In the genomic region with DNA sequence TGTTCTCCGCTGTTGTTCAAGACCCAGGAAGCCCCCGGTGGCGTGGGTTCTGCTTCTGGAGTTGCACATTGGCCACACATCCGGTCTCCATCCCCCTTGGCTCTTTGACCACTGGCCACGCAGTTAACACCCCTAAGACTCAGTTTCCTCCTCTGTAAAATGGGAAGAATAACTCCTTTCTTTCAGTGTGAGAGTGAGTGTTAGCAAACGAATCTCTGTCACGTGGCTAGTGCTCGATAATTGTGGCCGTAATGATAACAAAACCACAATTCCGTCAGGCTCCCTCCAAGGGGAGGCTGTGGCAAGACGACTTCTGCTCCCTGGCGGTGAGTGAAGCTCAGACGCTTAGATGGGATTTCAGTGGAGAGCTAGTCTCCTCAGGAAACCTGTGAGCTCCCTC, we compare ENCODE assay signal across 1 cellular context.
TF ChIP-seq lines count a peak whose summit lies in the region.

No MANE protein-coding gene starts in this region.

TF ChIP-seq in K562, 482 proteins besides CTCF, POLR2A, EP300 and RAD21 (continued from another document and continues in another):
- no peak for TF ChIP-seq IFI16 (CRISPR knock-in tag; IDR thresholded peaks at IDR 0.05)
- no peak for TF ChIP-seq HOXB6 (CRISPR knock-in tag; IDR thresholded peaks at IDR 0.05; ENCODE audit: borderline replicate concordance)
- TF ChIP-seq BACH1 (tag; IDR thresholded peaks at IDR 0.05) = no peak
- no peak for TF ChIP-seq ZNF707 (CRISPR knock-in tag; conservative IDR thresholded peaks at IDR 0.05)
- no peak for TF ChIP-seq FOXJ2 (tag; IDR thresholded peaks at IDR 0.05)
- no peak for TF ChIP-seq ARID1B (IDR thresholded peaks at IDR 0.05)
- TF ChIP-seq XRCC4 (IDR thresholded peaks at IDR 0.05; ENCODE audit: extremely low read depth, insufficient read depth, insufficient read length) = no peak
- TF ChIP-seq MYBL2 (IDR thresholded peaks at IDR 0.05; ENCODE audit: low read depth) = no peak
- TF ChIP-seq MYBL2 (CRISPR knock-in tag; IDR thresholded peaks at IDR 0.05; ENCODE audit: borderline replicate concordance) = no peak
- no peak for TF ChIP-seq SMARCC2 (IDR thresholded peaks at IDR 0.05; ENCODE audit: low read depth)
- TF ChIP-seq, protein P1, sequence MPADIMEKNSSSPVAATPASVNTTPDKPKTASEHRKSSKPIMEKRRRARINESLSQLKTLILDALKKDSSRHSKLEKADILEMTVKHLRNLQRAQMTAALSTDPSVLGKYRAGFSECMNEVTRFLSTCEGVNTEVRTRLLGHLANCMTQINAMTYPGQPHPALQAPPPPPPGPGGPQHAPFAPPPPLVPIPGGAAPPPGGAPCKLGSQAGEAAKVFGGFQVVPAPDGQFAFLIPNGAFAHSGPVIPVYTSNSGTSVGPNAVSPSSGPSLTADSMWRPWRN (IDR thresholded peaks at IDR 0.05; ENCODE audit: low read depth) = peak; percentile 59; the same call in 1 of the 2 replicates
- TF ChIP-seq ZNF695 (CRISPR knock-in tag; IDR thresholded peaks at IDR 0.05) = no peak
- TF ChIP-seq ADNP (tag; IDR thresholded peaks at IDR 0.05) = peak; percentile 80
- TF ChIP-seq ZBTB8A (IDR thresholded peaks at IDR 0.05; ENCODE audit: partially characterized antibody) = no peak
- TF ChIP-seq FOXJ3 (CRISPR knock-in tag; IDR thresholded peaks at IDR 0.05) = no peak
- TF ChIP-seq ESRRA (IDR thresholded peaks at IDR 0.05; ENCODE audit: borderline replicate concordance, low read depth) = peak; percentile 82; the same call in 1 of the 2 replicates
- TF ChIP-seq, protein P2, sequence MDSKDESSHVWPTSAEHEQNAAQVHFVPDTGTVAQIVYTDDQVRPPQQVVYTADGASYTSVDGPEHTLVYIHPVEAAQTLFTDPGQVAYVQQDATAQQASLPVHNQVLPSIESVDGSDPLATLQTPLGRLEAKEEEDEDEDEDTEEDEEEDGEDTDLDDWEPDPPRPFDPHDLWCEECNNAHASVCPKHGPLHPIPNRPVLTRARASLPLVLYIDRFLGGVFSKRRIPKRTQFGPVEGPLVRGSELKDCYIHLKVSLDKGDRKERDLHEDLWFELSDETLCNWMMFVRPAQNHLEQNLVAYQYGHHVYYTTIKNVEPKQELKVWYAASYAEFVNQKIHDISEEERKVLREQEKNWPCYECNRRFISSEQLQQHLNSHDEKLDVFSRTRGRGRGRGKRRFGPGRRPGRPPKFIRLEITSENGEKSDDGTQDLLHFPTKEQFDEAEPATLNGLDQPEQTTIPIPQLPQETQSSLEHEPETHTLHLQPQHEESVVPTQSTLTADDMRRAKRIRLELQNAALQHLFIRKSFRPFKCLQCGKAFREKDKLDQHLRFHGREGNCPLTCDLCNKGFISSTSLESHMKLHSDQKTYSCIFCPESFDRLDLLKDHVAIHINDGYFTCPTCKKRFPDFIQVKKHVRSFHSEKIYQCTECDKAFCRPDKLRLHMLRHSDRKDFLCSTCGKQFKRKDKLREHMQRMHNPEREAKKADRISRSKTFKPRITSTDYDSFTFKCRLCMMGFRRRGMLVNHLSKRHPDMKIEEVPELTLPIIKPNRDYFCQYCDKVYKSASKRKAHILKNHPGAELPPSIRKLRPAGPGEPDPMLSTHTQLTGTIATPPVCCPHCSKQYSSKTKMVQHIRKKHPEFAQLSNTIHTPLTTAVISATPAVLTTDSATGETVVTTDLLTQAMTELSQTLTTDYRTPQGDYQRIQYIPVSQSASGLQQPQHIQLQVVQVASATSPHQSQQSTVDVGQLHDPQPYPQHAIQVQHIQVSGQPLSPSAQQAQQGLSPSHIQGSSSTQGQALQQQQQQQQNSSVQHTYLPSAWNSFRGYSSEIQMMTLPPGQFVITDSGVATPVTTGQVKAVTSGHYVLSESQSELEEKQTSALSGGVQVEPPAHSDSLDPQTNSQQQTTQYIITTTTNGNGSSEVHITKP (IDR thresholded peaks at IDR 0.05; ENCODE audit: partially characterized antibody) = no peak
- TF ChIP-seq PHF21A (IDR thresholded peaks at IDR 0.05; ENCODE audit: borderline replicate concordance, low read depth) = no peak
- TF ChIP-seq MYC (IDR thresholded peaks at IDR 0.05; ENCODE audit: low read depth, low read length) = no peak
- TF ChIP-seq MYC (CRISPR knock-in tag; IDR thresholded peaks at IDR 0.05; ENCODE audit: borderline replicate concordance, low read depth) = no peak
- TF ChIP-seq, protein P3, sequence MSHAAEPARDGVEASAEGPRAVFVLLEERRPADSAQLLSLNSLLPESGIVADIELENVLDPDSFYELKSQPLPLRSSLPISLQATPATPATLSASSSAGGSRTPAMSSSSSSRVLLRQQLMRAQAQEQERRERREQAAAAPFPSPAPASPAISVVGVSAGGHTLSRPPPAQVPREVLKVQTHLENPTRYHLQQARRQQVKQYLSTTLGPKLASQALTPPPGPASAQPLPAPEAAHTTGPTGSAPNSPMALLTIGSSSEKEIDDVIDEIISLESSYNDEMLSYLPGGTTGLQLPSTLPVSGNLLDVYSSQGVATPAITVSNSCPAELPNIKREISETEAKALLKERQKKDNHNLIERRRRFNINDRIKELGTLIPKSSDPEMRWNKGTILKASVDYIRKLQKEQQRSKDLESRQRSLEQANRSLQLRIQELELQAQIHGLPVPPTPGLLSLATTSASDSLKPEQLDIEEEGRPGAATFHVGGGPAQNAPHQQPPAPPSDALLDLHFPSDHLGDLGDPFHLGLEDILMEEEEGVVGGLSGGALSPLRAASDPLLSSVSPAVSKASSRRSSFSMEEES (CRISPR knock-in tag; IDR thresholded peaks at IDR 0.05) = peak; percentile 59; the same call in 1 of the 2 replicates
- no peak for TF ChIP-seq LEF1 (IDR thresholded peaks at IDR 0.05)
- TF ChIP-seq, protein P4, sequence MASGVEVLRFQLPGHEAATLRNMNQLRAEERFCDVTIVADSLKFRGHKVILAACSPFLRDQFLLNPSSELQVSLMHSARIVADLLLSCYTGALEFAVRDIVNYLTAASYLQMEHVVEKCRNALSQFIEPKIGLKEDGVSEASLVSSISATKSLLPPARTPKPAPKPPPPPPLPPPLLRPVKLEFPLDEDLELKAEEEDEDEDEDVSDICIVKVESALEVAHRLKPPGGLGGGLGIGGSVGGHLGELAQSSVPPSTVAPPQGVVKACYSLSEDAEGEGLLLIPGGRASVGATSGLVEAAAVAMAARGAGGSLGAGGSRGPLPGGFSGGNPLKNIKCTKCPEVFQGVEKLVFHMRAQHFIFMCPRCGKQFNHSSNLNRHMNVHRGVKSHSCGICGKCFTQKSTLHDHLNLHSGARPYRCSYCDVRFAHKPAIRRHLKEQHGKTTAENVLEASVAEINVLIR (CRISPR knock-in tag; IDR thresholded peaks at IDR 0.05) = 0 out of 2 replicates have a peak, but pooled peaks have one; percentile 9
- no peak for TF ChIP-seq ZNF140 (CRISPR knock-in tag; IDR thresholded peaks at IDR 0.05)
- TF ChIP-seq MAFK (IDR thresholded peaks at IDR 0.05; ENCODE audit: low read length) = no peak
- no peak for TF ChIP-seq KLF16 (IDR thresholded peaks at IDR 0.05)
- TF ChIP-seq, protein P5, sequence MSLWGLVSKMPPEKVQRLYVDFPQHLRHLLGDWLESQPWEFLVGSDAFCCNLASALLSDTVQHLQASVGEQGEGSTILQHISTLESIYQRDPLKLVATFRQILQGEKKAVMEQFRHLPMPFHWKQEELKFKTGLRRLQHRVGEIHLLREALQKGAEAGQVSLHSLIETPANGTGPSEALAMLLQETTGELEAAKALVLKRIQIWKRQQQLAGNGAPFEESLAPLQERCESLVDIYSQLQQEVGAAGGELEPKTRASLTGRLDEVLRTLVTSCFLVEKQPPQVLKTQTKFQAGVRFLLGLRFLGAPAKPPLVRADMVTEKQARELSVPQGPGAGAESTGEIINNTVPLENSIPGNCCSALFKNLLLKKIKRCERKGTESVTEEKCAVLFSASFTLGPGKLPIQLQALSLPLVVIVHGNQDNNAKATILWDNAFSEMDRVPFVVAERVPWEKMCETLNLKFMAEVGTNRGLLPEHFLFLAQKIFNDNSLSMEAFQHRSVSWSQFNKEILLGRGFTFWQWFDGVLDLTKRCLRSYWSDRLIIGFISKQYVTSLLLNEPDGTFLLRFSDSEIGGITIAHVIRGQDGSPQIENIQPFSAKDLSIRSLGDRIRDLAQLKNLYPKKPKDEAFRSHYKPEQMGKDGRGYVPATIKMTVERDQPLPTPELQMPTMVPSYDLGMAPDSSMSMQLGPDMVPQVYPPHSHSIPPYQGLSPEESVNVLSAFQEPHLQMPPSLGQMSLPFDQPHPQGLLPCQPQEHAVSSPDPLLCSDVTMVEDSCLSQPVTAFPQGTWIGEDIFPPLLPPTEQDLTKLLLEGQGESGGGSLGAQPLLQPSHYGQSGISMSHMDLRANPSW (CRISPR knock-in tag; IDR thresholded peaks at IDR 0.05) = no peak
- no peak for TF ChIP-seq C11orf30 (IDR thresholded peaks at IDR 0.05; ENCODE audit: low read depth)
- no peak for TF ChIP-seq SRSF9 (IDR thresholded peaks at IDR 0.05; ENCODE audit: borderline replicate concordance, low read depth, low read length)
- no peak for TF ChIP-seq ZNF184 (CRISPR knock-in tag; IDR thresholded peaks at IDR 0.05)
- TF ChIP-seq, protein P6, sequence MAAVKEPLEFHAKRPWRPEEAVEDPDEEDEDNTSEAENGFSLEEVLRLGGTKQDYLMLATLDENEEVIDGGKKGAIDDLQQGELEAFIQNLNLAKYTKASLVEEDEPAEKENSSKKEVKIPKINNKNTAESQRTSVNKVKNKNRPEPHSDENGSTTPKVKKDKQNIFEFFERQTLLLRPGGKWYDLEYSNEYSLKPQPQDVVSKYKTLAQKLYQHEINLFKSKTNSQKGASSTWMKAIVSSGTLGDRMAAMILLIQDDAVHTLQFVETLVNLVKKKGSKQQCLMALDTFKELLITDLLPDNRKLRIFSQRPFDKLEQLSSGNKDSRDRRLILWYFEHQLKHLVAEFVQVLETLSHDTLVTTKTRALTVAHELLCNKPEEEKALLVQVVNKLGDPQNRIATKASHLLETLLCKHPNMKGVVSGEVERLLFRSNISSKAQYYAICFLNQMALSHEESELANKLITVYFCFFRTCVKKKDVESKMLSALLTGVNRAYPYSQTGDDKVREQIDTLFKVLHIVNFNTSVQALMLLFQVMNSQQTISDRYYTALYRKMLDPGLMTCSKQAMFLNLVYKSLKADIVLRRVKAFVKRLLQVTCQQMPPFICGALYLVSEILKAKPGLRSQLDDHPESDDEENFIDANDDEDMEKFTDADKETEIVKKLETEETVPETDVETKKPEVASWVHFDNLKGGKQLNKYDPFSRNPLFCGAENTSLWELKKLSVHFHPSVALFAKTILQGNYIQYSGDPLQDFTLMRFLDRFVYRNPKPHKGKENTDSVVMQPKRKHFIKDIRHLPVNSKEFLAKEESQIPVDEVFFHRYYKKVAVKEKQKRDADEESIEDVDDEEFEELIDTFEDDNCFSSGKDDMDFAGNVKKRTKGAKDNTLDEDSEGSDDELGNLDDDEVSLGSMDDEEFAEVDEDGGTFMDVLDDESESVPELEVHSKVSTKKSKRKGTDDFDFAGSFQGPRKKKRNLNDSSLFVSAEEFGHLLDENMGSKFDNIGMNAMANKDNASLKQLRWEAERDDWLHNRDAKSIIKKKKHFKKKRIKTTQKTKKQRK (IDR thresholded peaks at IDR 0.05; ENCODE audit: borderline replicate concordance, low read depth, low read length) = no peak
- TF ChIP-seq ZNF431 (CRISPR knock-in tag; IDR thresholded peaks at IDR 0.05) = no peak
- no peak for TF ChIP-seq POLR2AphosphoS2 (IDR thresholded peaks at IDR 0.05; ENCODE audit: low read length)
- TF ChIP-seq POLR2AphosphoS5 (IDR thresholded peaks at IDR 0.05; ENCODE audit: control insufficient read depth, insufficient read depth, low read depth, low read length) = no peak
- no peak for TF ChIP-seq ZNF23 (CRISPR knock-in tag; IDR thresholded peaks at IDR 0.05)
- TF ChIP-seq, protein P7, sequence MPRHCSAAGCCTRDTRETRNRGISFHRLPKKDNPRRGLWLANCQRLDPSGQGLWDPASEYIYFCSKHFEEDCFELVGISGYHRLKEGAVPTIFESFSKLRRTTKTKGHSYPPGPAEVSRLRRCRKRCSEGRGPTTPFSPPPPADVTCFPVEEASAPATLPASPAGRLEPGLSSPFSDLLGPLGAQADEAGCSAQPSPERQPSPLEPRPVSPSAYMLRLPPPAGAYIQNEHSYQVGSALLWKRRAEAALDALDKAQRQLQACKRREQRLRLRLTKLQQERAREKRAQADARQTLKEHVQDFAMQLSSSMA (CRISPR knock-in tag; IDR thresholded peaks at IDR 0.05) = no peak
- no peak for TF ChIP-seq MTF1 (CRISPR knock-in tag; IDR thresholded peaks at IDR 0.05; ENCODE audit: borderline replicate concordance)
- TF ChIP-seq GABPA (tag; conservative IDR thresholded peaks at IDR 0.05; ENCODE audit: low read depth) = no peak
- TF ChIP-seq PHB2 (IDR thresholded peaks at IDR 0.05; ENCODE audit: low read depth) = no peak
- no peak for TF ChIP-seq POLR2H (tag; IDR thresholded peaks at IDR 0.05; ENCODE audit: low read depth)
- TF ChIP-seq ZBTB1 (CRISPR knock-in tag; IDR thresholded peaks at IDR 0.05; ENCODE audit: borderline replicate concordance, low read depth) = no peak
- TF ChIP-seq, protein P8, sequence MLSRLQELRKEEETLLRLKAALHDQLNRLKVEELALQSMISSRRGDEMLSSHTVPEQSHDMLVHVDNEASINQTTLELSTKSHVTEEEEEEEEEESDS (CRISPR knock-in tag; IDR thresholded peaks at IDR 0.05) = no peak
- TF ChIP-seq ZNF384 (IDR thresholded peaks at IDR 0.05; ENCODE audit: low read depth, low read length) = no peak
- no peak for TF ChIP-seq ELF2 (CRISPR knock-in tag; IDR thresholded peaks at IDR 0.05)
- no peak for TF ChIP-seq MBD2 (IDR thresholded peaks at IDR 0.05; ENCODE audit: borderline replicate concordance, low read depth)
- TF ChIP-seq, protein P9, sequence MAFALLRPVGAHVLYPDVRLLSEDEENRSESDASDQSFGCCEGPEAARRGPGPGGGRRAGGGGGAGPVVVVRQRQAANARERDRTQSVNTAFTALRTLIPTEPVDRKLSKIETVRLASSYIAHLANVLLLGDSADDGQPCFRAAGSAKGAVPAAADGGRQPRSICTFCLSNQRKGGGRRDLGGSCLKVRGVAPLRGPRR (CRISPR knock-in tag; IDR thresholded peaks at IDR 0.05) = no peak
- no peak for TF ChIP-seq KDM2B (CRISPR knock-in tag; IDR thresholded peaks at IDR 0.05)
- no peak for TF ChIP-seq CBFA2T3 (IDR thresholded peaks at IDR 0.05)
